12 cellular contexts compared by ENCODE assay signal in genomic region chr18:58287626-58288289, GRCh38.
DNase-seq lines count a peak whose midpoint lies in the region; ATAC-seq, FAIRE-seq and TF ChIP-seq lines count a peak whose summit lies in the region.
"Had no signal": no experiment of that assay in that cellular context is flagged by ENCODE, and none has a peak within 500 bp of the region (broad histone marks: within the 10 kb centered on the region; RNA-seq: fewer than 3 reads in every experiment).

No MANE protein-coding gene starts in this region.

- FAIRE-seq in D721Med (lab: Jason Lieb, UNC) = no peak

- TF ChIP-seq CTCF in HCT116 (IDR thresholded peaks at IDR 0.05 in 2 of 3, conservative IDR thresholded peaks at IDR 0.05 in 1 of 3; ENCODE audit: borderline replicate concordance in 1 of 3, insufficient read depth in 1 of 3, low read depth in 2 of 3, low read length in 2 of 3) = no peak
- TF ChIP-seq CTCF in RWPE2 (IDR thresholded peaks at IDR 0.05; ENCODE audit: poor library complexity, severe bottlenecking) = no peak
- no peak for TF ChIP-seq CTCF in D721Med (IDR thresholded peaks at IDR 0.05; ENCODE audit: insufficient read depth, missing control alignments)

- no peak overlapping the region for H3K4me3 ChIP-seq in HCT116 (replicated peaks in 1 of 2; ENCODE audit: low read depth in 1 of 2, low read length in 2 of 2)
- H3K4me3 ChIP-seq in RWPE2 (ENCODE audit: severe bottlenecking) = no peak overlapping the region
- H3K4me3 ChIP-seq in CD8-positive, alpha-beta memory T cell (ENCODE audit: low read length) = no peak overlapping the region

- H3K27me3 Mint-ChIP-seq in stimulated activated memory B cell treated with anti-CD40 and anti-IgM and Interleukin-4, amounts not matched to agents 10 μg/mL and 1 μg/mL and 100 μg/mL, for 72 hours = no peaks in the 10 kb centered on the region
- peaks cover 7 to 14% of the 10 kb centered on the region in 2 donors for H3K27me3 Mint-ChIP-seq in CD8-positive, alpha-beta memory T cell
- peaks cover 4 to 9% of the 10 kb centered on the region in 2 donors for H3K27me3 Mint-ChIP-seq in T-cell

- peak overlapping the region; percentile 79 for H3K27ac Mint-ChIP-seq in stimulated activated memory B cell treated with anti-CD40 and anti-IgM and Interleukin-4, amounts not matched to agents 10 μg/mL and 1 μg/mL and 100 μg/mL, for 72 hours
- no peak overlapping the region for H3K27ac Mint-ChIP-seq in CD8-positive, alpha-beta memory T cell
- H3K27ac Mint-ChIP-seq in T-cell = no peak overlapping the region

- CTCF ChIA-PET in HCT116 (lab: Charles Lee) = no interaction called here
- CTCF ChIA-PET in CD8-positive, alpha-beta memory T cell (lab: Charles Lee) = no interaction called here
- CTCF ChIA-PET in T-cell (lab: Charles Lee) = no interaction called here

- ATAC-seq in HCT116 = no peak
- no peak for ATAC-seq in RWPE2 (ENCODE audit: low read depth)
- ATAC-seq in left lobe of liver = peak; percentile 80
- ATAC-seq in stimulated activated memory B cell treated with anti-CD40 and anti-IgM and Interleukin-4, amounts not matched to agents 10 μg/mL and 1 μg/mL and 100 μg/mL, for 72 hours = no peak
- ATAC-seq in T-cell (replicated peaks in 1 of 4) = no peak

- H3K9me3 ChIP-seq in HCT116 (ENCODE audit: control insufficient read depth in 1 of 2, insufficient read depth in 1 of 2, low read depth in 1 of 2, low read length in 2 of 2) (no peaks in the 10 kb centered on the region), RWPE2 (ENCODE audit: severe bottlenecking) (no peaks in the 10 kb centered on the region)
- H3K9me3 ChIP-seq in CD8-positive, alpha-beta memory T cell (ENCODE audit: low read length) = no peaks in the 10 kb centered on the region

- no peaks in the 10 kb centered on the region for H3K9me2 ChIP-seq in HCT116 (ENCODE audit: insufficient read depth)

- no peak for TF ChIP-seq POLR2A in HCT116 (IDR thresholded peaks at IDR 0.05; ENCODE audit: borderline replicate concordance, extremely low read depth, insufficient read depth, insufficient read length)

- H3K36me3 ChIP-seq in HCT116 (ENCODE audit: control insufficient read depth in 1 of 2, insufficient read depth in 2 of 2, low read length in 2 of 2) (no peaks in the 10 kb centered on the region), RWPE2 (ENCODE audit: low read depth) (peaks cover under 1% of the 10 kb centered on the region; the same call in 1 of the 2 replicates)
- no peaks in the 10 kb centered on the region for H3K36me3 ChIP-seq in CD8-positive, alpha-beta memory T cell (ENCODE audit: insufficient read depth, low read length)

- POLR2A ChIA-PET in HCT116 (lab: Charles Lee) = no interaction called here
- POLR2A ChIA-PET in CD8-positive, alpha-beta memory T cell (lab: Charles Lee) = no interaction called here
- POLR2A ChIA-PET in T-cell (lab: Charles Lee) = no interaction called here

- H3K4me2 ChIP-seq in HCT116 (ENCODE audit: low read length) = peak overlapping the region; percentile 13

- H3K79me2 ChIP-seq in HCT116 (ENCODE audit: insufficient read depth, low read length) = no peaks in the 10 kb centered on the region

- peaks cover 11% of the 10 kb centered on the region for H3K36me3 Mint-ChIP-seq in stimulated activated memory B cell treated with anti-CD40 and anti-IgM and Interleukin-4, amounts not matched to agents 10 μg/mL and 1 μg/mL and 100 μg/mL, for 72 hours
- peaks cover 0 to 5% (median 0%) of the 10 kb centered on the region in 3 donors for H3K36me3 Mint-ChIP-seq in CD8-positive, alpha-beta memory T cell
- no peaks in the 10 kb centered on the region for H3K36me3 Mint-ChIP-seq in T-cell

- no peaks in the 10 kb centered on the region for H3K27me3 ChIP-seq in HCT116 (ENCODE audit: insufficient read depth, low read length)
- H3K27me3 ChIP-seq in RWPE2 (ENCODE audit: insufficient read depth, poor library complexity, severe bottlenecking) = no peaks in the 10 kb centered on the region
- no peaks in the 10 kb centered on the region for H3K27me3 ChIP-seq in CD8-positive, alpha-beta memory T cell (ENCODE audit: insufficient read depth, low read length, poor library complexity, severe bottlenecking)

- no TSS peak for BruUV-seq in HCT116 (replicated peaks; lab: Mats Ljungman, UMichigan)

- intact Hi-C loops in HCT116 (cut with micrococcal nuclease) = no loop called here

- no peaks in the 10 kb centered on the region for H4K20me1 ChIP-seq in HCT116 (ENCODE audit: insufficient read depth)

- DNase-seq in HCT116 (ENCODE audit: low read depth, low spot score) (no peak), RWPE2 (ENCODE audit: low spot score) (no peak), left lobe of liver (ENCODE audit: low spot score) (peak; percentile 58), D721Med (ENCODE audit: insufficient read length, low spot score) (no peak), T-cell (no peak)
- no peak for DNase-seq in CD8-positive, alpha-beta memory T cell
- DNase-seq: activated CD4-positive, CD25-positive, alpha-beta regulatory T cell treated with anti-CD3 and anti-CD28 coated beads, Interleukin-2, amount 50 U/mL, for 72 hours; central memory CD4-positive, alpha-beta T cell; DMS 273 treated with DMSO at 0.1 percent for 48 hours; foreskin fibroblast; NCI-H1694 treated with DMSO at 0.1 percent for 48 hours had no signal

- no peak for TF ChIP-seq RAD21 in HCT116 (IDR thresholded peaks at IDR 0.05; ENCODE audit: low read depth)

- H3K4me3 Mint-ChIP-seq in stimulated activated memory B cell treated with anti-CD40 and anti-IgM and Interleukin-4, amounts not matched to agents 10 μg/mL and 1 μg/mL and 100 μg/mL, for 72 hours = no peak overlapping the region
- no peak overlapping the region for H3K4me3 Mint-ChIP-seq in CD8-positive, alpha-beta memory T cell
- no peak overlapping the region for H3K4me3 Mint-ChIP-seq in T-cell

- no peaks in the 10 kb centered on the region for H3K9me3 Mint-ChIP-seq in stimulated activated memory B cell treated with anti-CD40 and anti-IgM and Interleukin-4, amounts not matched to agents 10 μg/mL and 1 μg/mL and 100 μg/mL, for 72 hours
- H3K9me3 Mint-ChIP-seq in CD8-positive, alpha-beta memory T cell = no peaks in the 10 kb centered on the region
- H3K9me3 Mint-ChIP-seq in T-cell = no peaks in the 10 kb centered on the region

- RAD21 ChIA-PET in HCT116 (lab: Charles Lee; ENCODE audit: low non-redundant PET in 1 of 2, low total read pairs in 2 of 2, uncharacterized antibody in 2 of 2, unreplicated experiment in 2 of 2) = no interaction called here

- H3K9ac ChIP-seq in HCT116 (ENCODE audit: low read length) = no peak overlapping the region

- H3K4me1 Mint-ChIP-seq in stimulated activated memory B cell treated with anti-CD40 and anti-IgM and Interleukin-4, amounts not matched to agents 10 μg/mL and 1 μg/mL and 100 μg/mL, for 72 hours = peaks cover 39% of the 10 kb centered on the region
- H3K4me1 Mint-ChIP-seq in CD8-positive, alpha-beta memory T cell = no peaks in the 10 kb centered on the region
- H3K4me1 Mint-ChIP-seq in T-cell = peaks cover 0 to 10% (median 0%) of the 10 kb centered on the region in 3 donors

- H3K4me1 ChIP-seq in HCT116 (ENCODE audit: control insufficient read depth in 1 of 2, insufficient read depth in 2 of 2, low read length in 2 of 2) = peaks cover 30 to 40% of the 10 kb centered on the region in 2 experiments
- H3K4me1 ChIP-seq in RWPE2 (ENCODE audit: insufficient read depth, poor library complexity, severe bottlenecking) = peaks cover 63% of the 10 kb centered on the region
- no peaks in the 10 kb centered on the region for H3K4me1 ChIP-seq in CD8-positive, alpha-beta memory T cell (ENCODE audit: insufficient read depth, low read length)

- H2AFZ ChIP-seq in HCT116 (ENCODE audit: low read depth, low read length, poor library complexity, severe bottlenecking) = no peak overlapping the region

- H3K27ac ChIP-seq in HCT116 (ENCODE audit: low read depth, low read length) (no peak overlapping the region), RWPE2 (ENCODE audit: poor library complexity, severe bottlenecking) (peak overlapping the region; percentile 97)
- no peak overlapping the region for H3K27ac ChIP-seq in CD8-positive, alpha-beta memory T cell (ENCODE audit: low read depth, low read length)

TF ChIP-seq in HCT116, 20 proteins besides CTCF, POLR2A, EP300 and RAD21:
- TF ChIP-seq FOSL1 (IDR thresholded peaks at IDR 0.05; ENCODE audit: low read depth) = no peak
